18 cellular contexts compared by ENCODE assay signal in the genomic region with DNA sequence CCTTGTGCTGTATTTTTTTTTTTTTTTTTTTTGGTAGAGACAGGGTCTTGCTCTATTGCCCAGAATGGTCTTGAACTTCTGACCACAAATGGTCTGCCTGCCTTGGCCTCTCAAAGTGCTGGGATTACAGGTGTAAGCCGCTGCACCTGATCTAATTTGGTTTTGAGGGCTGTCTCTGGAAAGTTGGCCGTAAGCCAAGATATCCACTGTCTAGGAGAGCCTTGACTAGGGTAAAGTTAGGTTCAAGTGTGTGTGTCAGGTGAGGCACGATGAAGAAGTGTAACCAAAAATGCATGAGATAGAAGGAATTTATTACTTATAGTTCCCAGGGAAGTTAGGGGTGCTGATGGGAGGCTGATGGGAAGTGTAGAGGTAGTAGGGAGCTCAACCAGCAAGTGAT.
"Had no signal": no experiment of that assay in that cellular context is flagged by ENCODE, and none has a peak within 500 bp of the region (broad histone marks: within the 10 kb centered on the region; RNA-seq: fewer than 3 reads in every experiment).

No MANE protein-coding gene starts in this region.

- ATAC-seq: esophagus mucosa; gastrocnemius medialis; heart right ventricle; left lobe of liver; mucosa of descending colon; naive thymus-derived CD8-positive, alpha-beta T cell; sciatic nerve; stimulated activated naive B cell treated with anti-CD40 and anti-IgM and Interleukin-4, amounts not matched to agents 10 μg/mL and 1 μg/mL and 100 μg/mL, for 72 hours had no signal

- DNase-seq: effector memory CD4-positive, alpha-beta T cell; gastrocnemius medialis; heart right ventricle; islet precursor cell; mucosa of descending colon; naive thymus-derived CD8-positive, alpha-beta T cell; posterior cingulate gyrus; spleen; stimulated activated CD4-positive, alpha-beta T cell treated with anti-CD3 and anti-CD28 coated beads, Interleukin-15, amount 100 ng/mL, for 24 hours; stimulated activated CD4-positive, alpha-beta T cell treated with anti-CD3 and anti-CD28 coated beads, Interleukin-1b, Interleukin-23, amount 100 ng/mL, for 48 hours; stimulated activated CD4-positive, alpha-beta T cell treated with anti-CD3 and anti-CD28 coated beads, Interleukin-4, amount 100 ng/mL, for 24 hours; stimulated activated naive B cell treated with anti-CD40 and anti-IgM and Interleukin-4, amounts not matched to agents 10 μg/mL and 1 μg/mL and 100 μg/mL, for 72 hours; stomach; substantia nigra; transverse colon had no signal

- H3K36me3 Mint-ChIP-seq: naive thymus-derived CD8-positive, alpha-beta T cell had no signal

- H3K27ac Mint-ChIP-seq: naive thymus-derived CD8-positive, alpha-beta T cell; stimulated activated naive B cell treated with anti-CD40 and anti-IgM and Interleukin-4, amounts not matched to agents 10 μg/mL and 1 μg/mL and 100 μg/mL, for 72 hours had no signal

- H3K27me3 Mint-ChIP-seq: stimulated activated naive B cell treated with anti-CD40 and anti-IgM and Interleukin-4, amounts not matched to agents 10 μg/mL and 1 μg/mL and 100 μg/mL, for 72 hours had no signal

- H3K4me3 Mint-ChIP-seq: naive thymus-derived CD8-positive, alpha-beta T cell; stimulated activated naive B cell treated with anti-CD40 and anti-IgM and Interleukin-4, amounts not matched to agents 10 μg/mL and 1 μg/mL and 100 μg/mL, for 72 hours had no signal
